ENCODE assay signal across 33 cellular contexts in the genomic region with DNA sequence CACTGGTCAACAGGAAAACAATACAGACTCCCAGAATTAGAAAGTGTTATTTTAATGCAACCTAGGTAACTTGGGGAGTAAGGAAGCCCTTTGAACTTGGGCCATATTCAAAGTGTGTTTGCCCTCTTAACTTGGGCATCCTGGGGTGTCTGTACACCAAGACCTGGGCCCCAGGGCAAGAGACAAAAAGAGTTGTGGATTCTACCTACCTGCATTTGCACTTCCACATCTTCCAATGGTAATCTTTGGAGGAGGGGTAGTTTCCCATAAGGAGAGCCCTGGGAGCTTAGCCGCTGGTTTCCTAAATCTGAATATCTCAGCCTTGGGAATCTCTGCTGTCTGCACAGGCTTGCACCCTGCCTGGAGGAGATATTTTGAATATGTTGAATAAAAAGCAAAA. TPM values are rescaled to one million over a fixed set of nuclear protein-coding genes. Genes with fewer than 3 reads are reported as not detected.
"Had no signal": no experiment of that assay in that cellular context is flagged by ENCODE, and none has a peak within 500 bp of the region (broad histone marks: within the 10 kb centered on the region; RNA-seq: fewer than 3 reads in every experiment).

No MANE protein-coding gene starts in this region.

- H3K4me3 ChIP-seq: colonic mucosa, gastroesophageal sphincter, heart left ventricle, hepatocyte, lower lobe of right lung, mucosa of descending colon, prostate gland, right atrium auricular region, testis, tibial nerve, upper lobe of left lung had no signal

- FAIRE-seq: keratinocyte, urothelium cell line had no signal

- DNase-seq: colonic mucosa; effector CD8-positive, alpha-beta T cell; endodermal cell; foreskin keratinocyte; heart left ventricle; immature natural killer cell; left ventricle myocardium superior; lower lobe of right lung; mucosa of descending colon; naive B cell; nephron progenitor cell; nucleus accumbens; stimulated activated CD4-positive, alpha-beta T cell treated with anti-CD3 and anti-CD28 coated beads, Interleukin-2, amount 100 ng/mL, for 24 hours; stimulated activated CD4-positive, alpha-beta T cell treated with anti-CD3 and anti-CD28 coated beads, Interleukin-4, amount 100 ng/mL, for 24 hours; stimulated activated naive CD8-positive, alpha-beta T cell treated with anti-CD3 and anti-CD28 coated beads, Interleukin-15, Interleukin-2, amounts not matched to agents 100 U/mL and 50 U/mL, for 24 hours; substantia nigra; testis; upper lobe of left lung had no signal

- H3K4me1 ChIP-seq: colonic mucosa, gastroesophageal sphincter, heart left ventricle, lower lobe of right lung, prostate gland, right atrium auricular region, testis, tibial nerve, upper lobe of left lung had no signal

- H3K36me3 ChIP-seq: colonic mucosa, gastroesophageal sphincter, heart left ventricle, lower lobe of right lung, prostate gland, right atrium auricular region, tibial nerve, upper lobe of left lung had no signal

- H3K36me3 Mint-ChIP-seq: immature natural killer cell; naive B cell; stimulated activated effector memory CD8-positive, alpha-beta T cell treated with anti-CD3 and anti-CD28 coated beads, Interleukin-12 subunit alpha, Interleukin-12 subunit beta, amount 100 ng/mL, for 72 hours had no signal

- H3K4me3 Mint-ChIP-seq: dendritic cell treated with granulocyte-macrophage colony-stimulating factor and Interleukin-4, amounts not matched to agents 40 ng/mL and 50 ng/mL, for 4 days; endodermal cell; immature natural killer cell; naive B cell; nephron progenitor cell; stimulated activated effector memory CD8-positive, alpha-beta T cell treated with anti-CD3 and anti-CD28 coated beads, Interleukin-12 subunit alpha, Interleukin-12 subunit beta, amount 100 ng/mL, for 72 hours had no signal

- H3K9me3 Mint-ChIP-seq: dendritic cell treated with granulocyte-macrophage colony-stimulating factor and Interleukin-4, amounts not matched to agents 40 ng/mL and 50 ng/mL, for 4 days; endodermal cell; immature natural killer cell; naive B cell; nephron progenitor cell; stimulated activated effector memory CD8-positive, alpha-beta T cell treated with anti-CD3 and anti-CD28 coated beads, Interleukin-12 subunit alpha, Interleukin-12 subunit beta, amount 100 ng/mL, for 72 hours had no signal

- H3K27me3 ChIP-seq: colonic mucosa, right atrium auricular region, testis, tibial nerve, upper lobe of left lung had no signal

- H3K27ac Mint-ChIP-seq: dendritic cell treated with granulocyte-macrophage colony-stimulating factor and Interleukin-4, amounts not matched to agents 40 ng/mL and 50 ng/mL, for 4 days; endodermal cell; immature natural killer cell; naive B cell; nephron progenitor cell; stimulated activated effector memory CD8-positive, alpha-beta T cell treated with anti-CD3 and anti-CD28 coated beads, Interleukin-12 subunit alpha, Interleukin-12 subunit beta, amount 100 ng/mL, for 72 hours had no signal

- ATAC-seq: esophagus mucosa; foreskin keratinocyte; gastroesophageal sphincter; heart left ventricle; left ventricle myocardium superior; lower lobe of right lung; mucosa of descending colon; sciatic nerve; stimulated activated effector memory CD8-positive, alpha-beta T cell treated with anti-CD3 and anti-CD28 coated beads, Interleukin-12 subunit alpha, Interleukin-12 subunit beta, amount 100 ng/mL, for 72 hours; stimulated activated naive CD8-positive, alpha-beta T cell treated with anti-CD3 and anti-CD28 coated beads, Interleukin-15, Interleukin-2, amounts not matched to agents 100 U/mL and 50 U/mL, for 24 hours had no signal

- H3K27ac ChIP-seq: colonic mucosa, epithelial cell of prostate, foreskin keratinocyte, gastroesophageal sphincter, heart left ventricle, hepatocyte, lower lobe of right lung, prostate gland, right atrium auricular region, testis, tibial nerve, upper lobe of left lung had no signal

- H3K9me3 ChIP-seq: colonic mucosa, gastroesophageal sphincter, heart left ventricle, lower lobe of right lung, mucosa of descending colon, prostate gland, right atrium auricular region, testis, tibial nerve, upper lobe of left lung had no signal

- H3K4me1 Mint-ChIP-seq: immature natural killer cell, naive B cell had no signal

RNA-seq across cellular contexts. Expression of a gene that starts 8.5 kb away (rescaled TPM):
- total RNA-seq: chondrocyte, colonic mucosa, esophagus mucosa, fibroblast of lung, foreskin keratinocyte, gastroesophageal sphincter, heart left ventricle, hepatocyte, left ventricle myocardium superior, lower lobe of right lung, mucosa of descending colon, osteocyte, right atrium auricular region, sciatic nerve, tibial nerve, upper lobe of left lung had no signal
- polyA plus RNA-seq: fibroblast of lung, foreskin keratinocyte, heart left ventricle, hepatocyte, immature natural killer cell, keratinocyte had no signal

RNA-seq across cellular contexts. Expression of a gene that starts 46.9 kb away (rescaled TPM):
- total RNA-seq: colonic mucosa had no signal
- polyA plus RNA-seq: immature natural killer cell had no signal
